8 cellular contexts compared by ENCODE assay signal in the genomic region with DNA sequence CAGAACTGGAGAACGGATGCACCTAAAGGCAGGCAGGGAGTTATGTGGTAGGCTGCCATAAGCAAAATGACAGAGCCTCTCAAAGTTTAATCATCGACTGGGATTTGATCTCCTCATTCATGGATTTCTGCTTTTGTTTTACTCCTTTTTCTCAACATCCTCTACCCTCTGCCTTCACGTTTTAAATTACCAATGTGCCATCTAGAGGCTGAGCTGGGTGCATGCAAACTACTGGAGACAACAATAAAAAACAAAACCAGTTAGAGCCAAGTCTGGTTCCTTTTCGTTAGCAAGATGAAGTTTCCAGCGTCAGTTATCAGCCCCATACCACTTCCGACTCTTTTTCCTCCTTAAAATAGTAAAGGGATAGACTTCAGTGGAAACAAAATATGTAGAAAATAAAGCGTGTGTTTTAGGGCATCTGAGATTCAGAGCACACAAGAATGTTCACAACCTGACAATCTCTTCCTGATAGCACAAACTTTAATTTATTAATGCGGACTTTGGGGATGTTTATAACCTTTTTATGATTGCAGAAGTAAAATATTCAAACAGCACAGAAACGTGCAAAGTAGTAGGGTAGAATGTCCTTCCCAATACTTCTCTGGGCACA.
DNase-seq lines count a peak whose midpoint lies in the region; ATAC-seq and TF ChIP-seq lines count a peak whose summit lies in the region.

No MANE protein-coding gene starts in this region.

- H3K79me2 ChIP-seq in SK-N-SH (ENCODE audit: insufficient read depth), result no peaks in the 10 kb centered on the region

- H3K4me3 Mint-ChIP-seq in glutamatergic neuron (ENCODE audit: unreplicated experiment), result no peak overlapping the region
- H3K4me3 Mint-ChIP-seq in T-cell, result no peak overlapping the region

- H3K4me1 ChIP-seq in heart left ventricle, result no peaks in the 10 kb centered on the region
- no peaks in the 10 kb centered on the region; a peak in 2 of 4 replicates for H3K4me1 ChIP-seq in SK-N-SH (ENCODE audit: control insufficient read depth in 1 of 2, insufficient read depth in 2 of 2, low read depth in 1 of 2, low read length in 1 of 2)
- H3K4me1 ChIP-seq in right atrium auricular region, result no peaks in the 10 kb centered on the region

- peaks cover 4% of the 10 kb centered on the region for H3K36me3 Mint-ChIP-seq in glutamatergic neuron (ENCODE audit: unreplicated experiment)
- H3K36me3 Mint-ChIP-seq in T-cell, result no peaks in the 10 kb centered on the region

- WGBS in heart left ventricle, 4 donors, result 36 to 37% (median 36%) methylated on average over 9 of the region's 9 CpGs
- WGBS in SK-N-SH (ENCODE audit: low lambda C conversion rate), result 29% methylated on average over 9 of the region's 9 CpGs

- H3K4me1 Mint-ChIP-seq in glutamatergic neuron (ENCODE audit: low read depth, unreplicated experiment) (no peaks in the 10 kb centered on the region), T-cell (no peaks in the 10 kb centered on the region)

- no peaks in the 10 kb centered on the region for H3K27me3 Mint-ChIP-seq in glutamatergic neuron (ENCODE audit: unreplicated experiment)
- no peaks in the 10 kb centered on the region for H3K27me3 Mint-ChIP-seq in T-cell

- ATAC-seq in heart left ventricle, result no peak
- ATAC-seq in left cardiac atrium, result no peak
- no peak for ATAC-seq in T-cell (replicated peaks in 1 of 4)
- no peak for ATAC-seq in stimulated activated naive CD8-positive, alpha-beta T cell treated with anti-CD3 and anti-CD28 coated beads, Interleukin-15, Interleukin-2, amounts not matched to agents 100 U/mL and 50 U/mL, for 24 hours

- H3K9me3 Mint-ChIP-seq in glutamatergic neuron (ENCODE audit: unreplicated experiment), result peaks cover 1% of the 10 kb centered on the region
- H3K9me3 Mint-ChIP-seq in T-cell, result no peaks in the 10 kb centered on the region

- H3K9me3 ChIP-seq in heart left ventricle (no peaks in the 10 kb centered on the region), SK-N-SH (no peaks in the 10 kb centered on the region), right atrium auricular region (no peaks in the 10 kb centered on the region)

- POLR2A ChIA-PET in SK-N-SH (lab: Yijun Ruan, JAX), result no interaction called here
- POLR2A ChIA-PET in T-cell (lab: Charles Lee), result no interaction called here

- no peak for TF ChIP-seq POLR2A in heart left ventricle (IDR thresholded peaks at IDR 0.05)

- intact Hi-C loops in heart left ventricle (cut with DNase I), result no loop called here
- intact Hi-C loops in left cardiac atrium (cut with DNase I), result no loop called here

- TF ChIP-seq RAD21 in SK-N-SH (IDR thresholded peaks at IDR 0.05; ENCODE audit: low read length), result peak; percentile 86

- H3K27ac Mint-ChIP-seq in glutamatergic neuron (ENCODE audit: unreplicated experiment) (no peak overlapping the region), T-cell (no peak overlapping the region)

- H2AFZ ChIP-seq in SK-N-SH (ENCODE audit: low read depth), result no peak overlapping the region

- H3F3A ChIP-seq in SK-N-SH (replicated peaks; ENCODE audit: insufficient read depth), result no peaks in the 10 kb centered on the region

- peak in 9 of 12 donors; percentile 8 to 55 (median 20) for TF ChIP-seq CTCF in heart left ventricle (IDR thresholded peaks at IDR 0.05)
- TF ChIP-seq CTCF in SK-N-SH (IDR thresholded peaks at IDR 0.05), result peak; percentile 51
- peak; percentile 30 for TF ChIP-seq CTCF in glutamatergic neuron (IDR thresholded peaks at IDR 0.05; ENCODE audit: partially characterized antibody, unreplicated experiment)
- peak in 1 of 2 donors; percentile 42 for TF ChIP-seq CTCF in right atrium auricular region (IDR thresholded peaks at IDR 0.05)

- no peak overlapping the region for H3K27ac ChIP-seq in heart left ventricle
- no peak overlapping the region for H3K27ac ChIP-seq in SK-N-SH (ENCODE audit: low read depth in 2 of 2, low read length in 1 of 2)
- H3K27ac ChIP-seq in right atrium auricular region, result no peak overlapping the region

- no peak overlapping the region for H3K9ac ChIP-seq in SK-N-SH

- H4K20me1 ChIP-seq in SK-N-SH (ENCODE audit: insufficient read depth), result no peaks in the 10 kb centered on the region

- H3K27me3 ChIP-seq in heart left ventricle (peaks cover 0 to 16% (median 0%) of the 10 kb centered on the region in 9 donors), SK-N-SH (ENCODE audit: insufficient read depth) (no peaks in the 10 kb centered on the region), right atrium auricular region (no peaks in the 10 kb centered on the region)

- no peak overlapping the region for H3K4me2 ChIP-seq in SK-N-SH

- H3K4me3 ChIP-seq in heart left ventricle, result no peak overlapping the region
- H3K4me3 ChIP-seq in SK-N-SH (ENCODE audit: low read depth in 2 of 2, low read length in 1 of 2), result no peak overlapping the region
- no peak overlapping the region for H3K4me3 ChIP-seq in right atrium auricular region

- DNase-seq in heart left ventricle, result no peak
- DNase-seq in left cardiac atrium, result no peak
- peak; percentile 59 for DNase-seq in SK-N-SH
- no peak for DNase-seq in glutamatergic neuron
- DNase-seq in T-cell, result no peak
- no peak for DNase-seq in OCI-M2 (lab: John Stamatoyannopoulos, UW; ENCODE audit: unreplicated experiment)
- DNase-seq in stimulated activated naive CD8-positive, alpha-beta T cell treated with anti-CD3 and anti-CD28 coated beads, Interleukin-15, Interleukin-2, amounts not matched to agents 100 U/mL and 50 U/mL, for 24 hours, result no peak
- no peak for DNase-seq in right atrium auricular region (ENCODE audit: low spot score)

- CTCF ChIA-PET in SK-N-SH (lab: Yijun Ruan, JAX) (interaction anchor here (0.7 to 5.7 kb wide), 12 partner anchors 12 to 458 kb away, joined by 3 to 40 read pairs (median 4); no protein-coding TSS in a partner anchor), T-cell (lab: Charles Lee) (no interaction called here)

- no peak for TF ChIP-seq EP300 in SK-N-SH (IDR thresholded peaks at IDR 0.05; ENCODE audit: borderline replicate concordance in 1 of 2, low read depth in 1 of 2, low read length in 1 of 2)

- H3K9me2 ChIP-seq in SK-N-SH, result no peaks in the 10 kb centered on the region

- H3K36me3 ChIP-seq in heart left ventricle, result no peaks in the 10 kb centered on the region
- H3K36me3 ChIP-seq in SK-N-SH (replicated peaks in 1 of 2; ENCODE audit: control insufficient read depth in 1 of 2, insufficient read depth in 2 of 2, low read length in 1 of 2), result no peaks in the 10 kb centered on the region
- H3K36me3 ChIP-seq in right atrium auricular region, result no peaks in the 10 kb centered on the region

TF ChIP-seq in SK-N-SH, 30 proteins besides CTCF, POLR2A, EP300 and RAD21:
- TF ChIP-seq SMC3 (IDR thresholded peaks at IDR 0.05; ENCODE audit: low read depth, low read length) (peak; percentile 64), EZH2phosphoT487 (IDR thresholded peaks at IDR 0.05; ENCODE audit: borderline replicate concordance, low read depth) (no peak)
